33 cellular contexts compared by ENCODE assay signal in the genomic region with DNA sequence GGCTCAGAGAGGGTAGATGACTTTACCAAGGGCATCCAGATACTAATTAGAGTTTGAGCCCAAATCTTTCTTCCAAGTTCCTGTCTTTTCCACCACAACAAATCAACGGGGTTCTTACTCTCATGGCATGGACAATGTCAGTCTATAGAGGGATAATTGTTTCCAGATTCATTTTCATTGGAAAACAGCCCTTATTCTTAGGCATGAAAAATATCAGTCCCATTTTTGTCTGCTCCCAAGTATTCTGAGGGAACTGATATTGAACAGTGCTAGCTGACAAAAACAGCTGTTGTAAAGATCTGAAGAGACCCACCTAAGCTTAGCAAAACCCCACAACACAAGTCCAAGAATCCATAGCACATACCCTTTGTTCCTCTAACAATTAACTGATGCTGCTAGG.
"Had no signal": no experiment of that assay in that cellular context is flagged by ENCODE, and none has a peak within 500 bp of the region (broad histone marks: within the 10 kb centered on the region; RNA-seq: fewer than 3 reads in every experiment).

No MANE protein-coding gene starts in this region.

- ATAC-seq: activated naive CD4-positive, alpha-beta T cell treated with anti-CD3 and anti-CD28 coated beads, Interleukin-2, amount 50 U/mL, for 72 hours; activated naive CD8-positive, alpha-beta T cell treated with anti-CD3 and anti-CD28 coated beads, Interleukin-2, amount 50 U/mL, for 24 hours; activated T-cell treated with anti-CD3 and anti-CD28 coated beads, Interleukin-2, amount 50 U/mL, for 4 hours; activated T-cell treated with anti-CD3 and anti-CD28 coated beads, Interleukin-2, amount 50 U/mL, for 72 hours; activated T-helper 17 cell treated with anti-CD3 and anti-CD28 coated beads, Interleukin-2, amount 50 U/mL, for 72 hours; body of pancreas had no signal

- H3K27ac ChIP-seq: adrenal gland, ascending aorta, body of pancreas, brain microvascular endothelial cell, breast epithelium, cardiac muscle cell had no signal

- H3K4me1 ChIP-seq: adrenal gland, ascending aorta, body of pancreas, breast epithelium had no signal

- H3K27me3 ChIP-seq: adrenal gland, ascending aorta, body of pancreas, brain microvascular endothelial cell, breast epithelium, cardiac muscle cell had no signal

- DNase-seq: activated effector memory CD4-positive, alpha-beta T cell treated with anti-CD3 and anti-CD28 coated beads, Interleukin-2, amount 50 U/mL, for 16 hours; activated effector memory CD4-positive, alpha-beta T cell treated with Interleukin-2 at 50 U/mL for 16 hours; activated gamma-delta T cell; activated gamma-delta T cell treated with Interleukin-2 at 50 U/mL for 16 hours; activated naive CD4-positive, alpha-beta T cell; activated naive CD4-positive, alpha-beta T cell treated with anti-CD3 and anti-CD28 coated beads for 36 hours; activated naive CD4-positive, alpha-beta T cell treated with anti-CD3 and anti-CD28 coated beads, Interleukin-2, amount 10 ng/mL, durations not matched to agents 7 days and 5 days; activated naive CD4-positive, alpha-beta T cell treated with anti-CD3 and anti-CD28 coated beads, Interleukin-2, amount 50 U/mL, for 16 hours; activated naive CD4-positive, alpha-beta T cell treated with Interleukin-2 at 50 U/mL for 16 hours; activated naive CD8-positive, alpha-beta T cell treated with anti-CD3 and anti-CD28 coated beads for 36 hours; activated naive CD8-positive, alpha-beta T cell treated with anti-CD3 and anti-CD28 coated beads, Interleukin-2, amount 10 ng/mL, durations not matched to agents 7 days and 5 days; activated naive CD8-positive, alpha-beta T cell treated with anti-CD3 and anti-CD28 coated beads, Interleukin-2, amount 50 U/mL, for 24 hours; activated T-cell treated with anti-CD3 and anti-CD28 coated beads, Interleukin-2, amount 50 U/mL, for 4 hours; activated T-cell treated with anti-CD3 and anti-CD28 coated beads, Interleukin-2, amount 50 U/mL, for 48 hours; activated T-cell treated with anti-CD3 and anti-CD28 coated beads, Interleukin-2, amount 50 U/mL, for 72 hours; adrenal gland; amniotic stem cell; amygdala; anterior cingulate cortex; aorta; body of pancreas; brain microvascular endothelial cell; caudate nucleus; central memory CD4-positive, alpha-beta T cell; cerebellar nuclear complex had no signal

- H3K36me3 ChIP-seq: adrenal gland, ascending aorta, brain microvascular endothelial cell, breast epithelium, cardiac muscle cell had no signal

- FAIRE-seq: astrocyte, bronchial epithelial cell, colon had no signal

- H3K9me3 ChIP-seq: adrenal gland, ascending aorta, body of pancreas had no signal

- H3K4me3 ChIP-seq: adrenal gland, ascending aorta, body of pancreas, breast epithelium, cardiac muscle cell had no signal
